ENCODE assay signal across 11 cellular contexts in the genomic region with DNA sequence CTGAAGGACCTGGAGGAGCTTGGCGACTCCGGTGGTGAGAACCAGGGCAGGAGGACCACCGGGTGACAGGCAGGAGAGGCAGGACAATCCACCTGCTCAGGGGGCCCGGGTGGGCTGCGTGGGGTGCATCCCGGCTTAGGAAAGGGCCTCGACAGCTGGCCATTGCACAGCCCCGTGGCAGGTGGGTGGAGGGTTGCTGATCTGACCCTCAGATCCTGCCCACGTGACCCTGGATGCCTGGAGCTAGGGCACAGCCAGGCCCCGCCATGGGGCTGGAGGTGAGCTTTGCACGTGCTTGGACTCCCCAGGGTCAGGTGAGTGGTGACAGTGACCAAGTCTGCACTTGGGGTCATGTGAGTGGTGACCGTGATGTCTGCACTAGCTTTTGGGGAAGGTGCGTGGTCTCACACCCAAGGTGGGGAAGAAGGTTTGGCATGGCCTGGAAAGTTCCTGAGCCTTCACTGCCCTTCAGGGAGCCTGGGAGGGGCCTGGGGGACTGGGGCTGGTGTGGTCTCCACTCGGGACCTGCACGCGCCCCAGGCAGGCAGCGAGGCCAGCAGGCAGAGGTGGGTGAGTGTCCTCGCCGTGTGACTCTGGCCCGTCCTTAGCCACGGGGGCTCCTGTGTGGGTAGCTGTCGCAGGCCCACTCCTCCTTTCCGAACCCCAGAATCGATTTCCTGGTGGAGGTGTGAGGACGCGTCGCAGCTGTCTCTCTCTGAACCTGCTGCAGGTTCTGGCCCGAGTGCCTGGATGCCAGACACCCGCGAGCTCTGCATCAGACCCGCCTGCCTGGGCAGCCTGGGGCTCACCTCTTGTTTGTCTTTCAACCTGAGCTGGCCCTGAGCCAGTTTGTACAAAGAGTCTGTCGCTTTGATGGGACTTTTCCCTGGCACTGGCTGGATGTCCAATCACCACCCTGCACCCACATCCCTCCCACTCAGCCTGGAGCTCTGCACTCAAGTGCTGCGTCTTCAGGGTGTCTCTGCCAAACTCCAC. TPM values are rescaled to one million over a fixed set of nuclear protein-coding genes. Genes with fewer than 3 reads are reported as not detected.
A peak's percentile ranks its signal among the peaks of the same experiment; 100 is the strongest.
DNase-seq lines count a peak whose midpoint lies in the region; ATAC-seq and TF ChIP-seq lines count a peak whose summit lies in the region.
"Had no signal": no experiment of that assay in that cellular context is flagged by ENCODE, and none has a peak within 500 bp of the region (broad histone marks: within the 10 kb centered on the region; RNA-seq: fewer than 3 reads in every experiment).

No MANE protein-coding gene starts in this region.

- no peak for TF ChIP-seq POLR2A in heart left ventricle (IDR thresholded peaks at IDR 0.05)

- ATAC-seq in left ventricle myocardium superior (no peak), heart left ventricle (no peak), HG02938 (IDR thresholded peaks at IDR 0.05; ENCODE audit: unreplicated experiment) (no peak)
- ATAC-seq: activated CD4-positive, alpha-beta T cell treated with anti-CD3 and anti-CD28 coated beads for 36 hours; stimulated activated naive CD8-positive, alpha-beta T cell treated with anti-CD3 and anti-CD28 coated beads, Interleukin-15, Interleukin-2, amounts not matched to agents 100 U/mL and 50 U/mL, for 24 hours had no signal

- no peaks in the 10 kb centered on the region for H3K36me3 ChIP-seq in heart left ventricle

- H3K4me3 ChIP-seq in heart left ventricle: no peak overlapping the region

- peaks cover 0 to 32% (median 3%) of the 10 kb centered on the region in 9 donors for H3K27me3 ChIP-seq in heart left ventricle

- no peak overlapping the region for H3K27ac ChIP-seq in heart left ventricle

- TF ChIP-seq CTCF in heart left ventricle (IDR thresholded peaks at IDR 0.05): no peak

- 76 to 83% (median 78%) methylated on average over 16 to 33 of the region's 33 CpGs for whole genome bisulfite sequencing in heart left ventricle, 4 donors

- intact Hi-C loops in left ventricle myocardium superior (cut with micrococcal nuclease) (no loop called here), heart left ventricle (cut with DNase I) (no loop called here)

- no peaks in the 10 kb centered on the region for H3K4me1 ChIP-seq in heart left ventricle

- peaks cover 0 to 4% (median 0%) of the 10 kb centered on the region in 12 donors for H3K9me3 ChIP-seq in heart left ventricle

- DNase-seq in left ventricle myocardium superior (peak; percentile 28), heart left ventricle (no peak), NCI-H2196 treated with DMSO at 0.1 percent for 48 hours (lab: John Stamatoyannopoulos, UW; ENCODE audit: unreplicated experiment) (peak; percentile 40), islet precursor cell (peak; percentile 47), T-helper 2 cell (no peak)
- DNase-seq in activated naive CD4-positive, alpha-beta T cell treated with Interleukin-2 at 50 U/mL for 16 hours: no peak
- no peak for DNase-seq in central memory CD4-positive, alpha-beta T cell
- DNase-seq: activated CD4-positive, alpha-beta T cell treated with anti-CD3 and anti-CD28 coated beads for 36 hours; activated gamma-delta T cell treated with Interleukin-2 at 50 U/mL for 16 hours; stimulated activated naive CD8-positive, alpha-beta T cell treated with anti-CD3 and anti-CD28 coated beads, Interleukin-15, Interleukin-2, amounts not matched to agents 100 U/mL and 50 U/mL, for 24 hours had no signal

RNA-seq across cellular contexts. Expression of a gene that starts 35.9 kb away (rescaled TPM):
- total RNA-seq in left ventricle myocardium superior (7.6 TPM), heart left ventricle (1 to 10 TPM; 2.4 to 7.0 (median 3.0) TPM)
- polyA plus RNA-seq in heart left ventricle: 1 to 10 TPM; 3.5 to 4.3 TPM

Comparison
In these comparisons a context has a peak if more than half of its experiments do, and no peak if none do; other contexts are left out.
1. DNase-seq: peak in left ventricle myocardium superior (single experiment), NCI-H2196 treated with DMSO at 0.1 percent for 48 hours (single experiment) and islet precursor cell (single experiment); none in heart left ventricle (0 of 5), T-helper 2 cell (0 of 5), activated naive CD4-positive, alpha-beta T cell treated with Interleukin-2 at 50 U/mL for 16 hours (single experiment) and central memory CD4-positive, alpha-beta T cell (single experiment).